18 cellular contexts compared by ENCODE assay signal in genomic region chr12:52018448-52019122, GRCh38. TPM values are rescaled to one million over a fixed set of nuclear protein-coding genes. Genes with fewer than 3 reads are reported as not detected.
A peak's percentile ranks its signal among the peaks of the same experiment; 100 is the strongest.
DNase-seq lines count a peak whose midpoint lies in the region; ATAC-seq lines count a peak whose summit lies in the region.
"Had no signal": no experiment of that assay in that cellular context is flagged by ENCODE, and none has a peak within 500 bp of the region (broad histone marks: within the 10 kb centered on the region; RNA-seq: fewer than 3 reads in every experiment).

No MANE protein-coding gene starts in this region.

- H3K36me3 ChIP-seq in neuronal stem cell (replicated peaks in 1 of 2; ENCODE audit: control insufficient read depth in 2 of 2, insufficient read depth in 2 of 2, low read length in 2 of 2), result peaks cover 2 to 14% of the 10 kb centered on the region in 2 donors
- H3K36me3 ChIP-seq: BE2C, neural progenitor cell had no signal

- H2AFZ ChIP-seq in neuronal stem cell (ENCODE audit: low read length), result no peak overlapping the region
- H2AFZ ChIP-seq: neural progenitor cell had no signal

- H2BK15ac ChIP-seq in neuronal stem cell (ENCODE audit: low read length), result peak overlapping the region; percentile 71

- H2BK120ac ChIP-seq in neuronal stem cell (ENCODE audit: low read depth, low read length), result no peak overlapping the region

- peak overlapping the region; percentile 81 for H2AK5ac ChIP-seq in neuronal stem cell (ENCODE audit: low read depth, low read length)

- no peaks in the 10 kb centered on the region for H3K36me3 Mint-ChIP-seq in activated naive CD4-positive, alpha-beta T cell treated with anti-CD3 and anti-CD28 coated beads, Interleukin-2, amount 50 U/mL, for 72 hours
- H3K36me3 Mint-ChIP-seq: activated naive CD4-positive, alpha-beta T cell treated with anti-CD3 and anti-CD28 coated beads, Interleukin-2, amount 50 U/mL, for 24 hours had no signal

- H3K9me3 Mint-ChIP-seq in activated naive CD4-positive, alpha-beta T cell treated with anti-CD3 and anti-CD28 coated beads, Interleukin-2, amount 50 U/mL, for 72 hours, result no peaks in the 10 kb centered on the region
- H3K9me3 Mint-ChIP-seq: activated naive CD4-positive, alpha-beta T cell treated with anti-CD3 and anti-CD28 coated beads, Interleukin-2, amount 50 U/mL, for 24 hours; neural progenitor cell had no signal

- no peak for ATAC-seq in activated naive CD4-positive, alpha-beta T cell treated with anti-CD3 and anti-CD28 coated beads, Interleukin-2, amount 50 U/mL, for 72 hours
- ATAC-seq in HG02938 (IDR thresholded peaks at IDR 0.05; ENCODE audit: unreplicated experiment), result no peak
- ATAC-seq: gastroesophageal sphincter, left colon had no signal

- H4K8ac ChIP-seq in neuronal stem cell (ENCODE audit: low read depth, low read length), result no peak overlapping the region

- no peaks in the 10 kb centered on the region for H3K9me3 ChIP-seq in neuronal stem cell (replicated peaks in 1 of 2; ENCODE audit: control insufficient read depth in 2 of 2, insufficient read depth in 1 of 2, low read depth in 1 of 2, low read length in 2 of 2)
- H3K9me3 ChIP-seq: BE2C, gastroesophageal sphincter had no signal

- peak overlapping the region; percentile 11 for H3K18ac ChIP-seq in neuronal stem cell (ENCODE audit: low read length)

- peaks cover 7 to 10% of the 10 kb centered on the region in 2 donors for H3K4me1 ChIP-seq in neuronal stem cell (ENCODE audit: control insufficient read depth in 2 of 2, insufficient read depth in 1 of 2, low read depth in 1 of 2, low read length in 2 of 2)

- H3K14ac ChIP-seq in neuronal stem cell (ENCODE audit: low read length), result peak overlapping the region; percentile 9

- H2BK5ac ChIP-seq in neuronal stem cell (ENCODE audit: low read length), result peak overlapping the region; percentile 13

- no peak overlapping the region for H4K91ac ChIP-seq in neuronal stem cell (ENCODE audit: low read depth, low read length, poor library complexity)

- H3K4me3 ChIP-seq in neuronal stem cell (ENCODE audit: low read length in 2 of 2), result no peak overlapping the region
- H3K4me3 ChIP-seq: gastroesophageal sphincter, neural progenitor cell had no signal

- H3K23ac ChIP-seq in neuronal stem cell (ENCODE audit: low read depth, low read length, poor library complexity), result peak overlapping the region; percentile 77

- peaks cover 0 to 19% (median 15%) of the 10 kb centered on the region in 3 experiments for H3K27me3 ChIP-seq in neuronal stem cell (ENCODE audit: control insufficient read depth in 3 of 3, insufficient read depth in 3 of 3, low read depth in 1 of 3, low read length in 3 of 3)
- H3K27me3 ChIP-seq: BE2C, gastroesophageal sphincter had no signal

- no peak overlapping the region for H3K4me2 ChIP-seq in neuronal stem cell (ENCODE audit: insufficient read depth, low read length, poor library complexity, severe bottlenecking)
- H3K4me2 ChIP-seq: neural progenitor cell had no signal

- peak overlapping the region; percentile 55 for H3K4ac ChIP-seq in neuronal stem cell (ENCODE audit: low read length)

- no peak overlapping the region for H3K27ac Mint-ChIP-seq in activated naive CD4-positive, alpha-beta T cell treated with anti-CD3 and anti-CD28 coated beads, Interleukin-2, amount 50 U/mL, for 72 hours
- H3K27ac Mint-ChIP-seq: activated naive CD4-positive, alpha-beta T cell treated with anti-CD3 and anti-CD28 coated beads, Interleukin-2, amount 50 U/mL, for 24 hours; neural progenitor cell had no signal

- no peak overlapping the region for H2BK12ac ChIP-seq in neuronal stem cell (ENCODE audit: low read length)

- no peak overlapping the region for H3K9ac ChIP-seq in neuronal stem cell (ENCODE audit: low read depth, low read length, poor library complexity)
- H3K9ac ChIP-seq: neural progenitor cell had no signal

- DNase-seq in DMS153 (lab: John Stamatoyannopoulos, UW), result peak; percentile 18
- no peak for DNase-seq in DMS153 treated with DMSO at 0.1 percent for 48 hours (lab: John Stamatoyannopoulos, UW; ENCODE audit: unreplicated experiment)
- peak; percentile 35 for DNase-seq in NCI-H1436 treated with DMSO at 0.1 percent for 48 hours (lab: John Stamatoyannopoulos, UW)
- DNase-seq in SHP77 treated with DMSO at 0.1 percent for 48 hours (lab: John Stamatoyannopoulos, UW), result peak; percentile 50
- no peak for DNase-seq in neuronal stem cell (ENCODE audit: low spot score)
- DNase-seq in activated naive CD4-positive, alpha-beta T cell treated with anti-CD3 and anti-CD28 coated beads, Interleukin-2, amount 50 U/mL, for 72 hours (ENCODE audit: low spot score in 2 of 2), result no peak
- DNase-seq in dedifferentiated amniotic fluid mesenchymal stem cell (ENCODE audit: extremely low spot score), result no peak
- DNase-seq: activated T-cell treated with anti-CD3 and anti-CD28 coated beads for 4 hours, BE2C, dermis blood vessel endothelial cell, DMS79, left colon, retina had no signal

- H3K27ac ChIP-seq in neuronal stem cell (replicated peaks; ENCODE audit: low read length), result no peak overlapping the region
- H3K27ac ChIP-seq: 22Rv1, gastroesophageal sphincter, neural progenitor cell had no signal

- no peaks in the 10 kb centered on the region for H3K79me1 ChIP-seq in neuronal stem cell (ENCODE audit: low read depth, low read length)

- whole genome bisulfite sequencing in neuronal stem cell (ENCODE audit: extremely low coverage in 2 of 2, insufficient read length in 2 of 2, insufficient replicate concordance in 1 of 2), 2 donors, result no CpG with 5 or more reads among the region's 4 CpGs

RNA-seq across cellular contexts. Expression of gene TAMALIN, which starts 11.8 kb away (rescaled TPM):
- polyA plus RNA-seq in neuronal stem cell (2013, experiment 1 of 2), result 11.1 TPM
- 10.9 TPM for polyA plus RNA-seq in neuronal stem cell (2013, experiment 2 of 2)
- 10 to 100 TPM in 1 of 2 donors, 1 to 10 TPM in 1; 9.9 to 32.9 TPM for total RNA-seq in activated naive CD4-positive, alpha-beta T cell treated with anti-CD3 and anti-CD28 coated beads, Interleukin-2, amount 50 U/mL, for 72 hours

RNA-seq across cellular contexts. Expression of gene NR4A1, which starts 32.7 kb away (rescaled TPM):
- polyA plus RNA-seq in neuronal stem cell (2013, experiment 1 of 2), result 46.2 TPM
- polyA plus RNA-seq in neuronal stem cell (2013, experiment 2 of 2), result 44.5 TPM
- 10 to 100 TPM; 29.8 to 76.0 TPM for total RNA-seq in activated naive CD4-positive, alpha-beta T cell treated with anti-CD3 and anti-CD28 coated beads, Interleukin-2, amount 50 U/mL, for 72 hours

RNA-seq across cellular contexts. Expression of gene ATG101, which starts 51.2 kb away (rescaled TPM):
- polyA plus RNA-seq in neuronal stem cell (2013, experiment 1 of 2), result 16.4 TPM
- polyA plus RNA-seq in neuronal stem cell (2013, experiment 2 of 2), result 15.2 TPM
- 10 to 100 TPM; 28.5 to 46.8 TPM for total RNA-seq in activated naive CD4-positive, alpha-beta T cell treated with anti-CD3 and anti-CD28 coated beads, Interleukin-2, amount 50 U/mL, for 72 hours

Comparison
In these comparisons a context has a peak if more than half of its experiments do, and no peak if none do; other contexts are left out.
1. DNase-seq: peak in DMS153 (single experiment), NCI-H1436 treated with DMSO at 0.1 percent for 48 hours (single experiment) and SHP77 treated with DMSO at 0.1 percent for 48 hours (single experiment); none in DMS153 treated with DMSO at 0.1 percent for 48 hours (single experiment), neuronal stem cell (single experiment), activated naive CD4-positive, alpha-beta T cell treated with anti-CD3 and anti-CD28 coated beads, Interleukin-2, amount 50 U/mL, for 72 hours (0 of 2) and dedifferentiated amniotic fluid mesenchymal stem cell (single experiment).